1 cellular context compared by ENCODE assay signal in the genomic region with DNA sequence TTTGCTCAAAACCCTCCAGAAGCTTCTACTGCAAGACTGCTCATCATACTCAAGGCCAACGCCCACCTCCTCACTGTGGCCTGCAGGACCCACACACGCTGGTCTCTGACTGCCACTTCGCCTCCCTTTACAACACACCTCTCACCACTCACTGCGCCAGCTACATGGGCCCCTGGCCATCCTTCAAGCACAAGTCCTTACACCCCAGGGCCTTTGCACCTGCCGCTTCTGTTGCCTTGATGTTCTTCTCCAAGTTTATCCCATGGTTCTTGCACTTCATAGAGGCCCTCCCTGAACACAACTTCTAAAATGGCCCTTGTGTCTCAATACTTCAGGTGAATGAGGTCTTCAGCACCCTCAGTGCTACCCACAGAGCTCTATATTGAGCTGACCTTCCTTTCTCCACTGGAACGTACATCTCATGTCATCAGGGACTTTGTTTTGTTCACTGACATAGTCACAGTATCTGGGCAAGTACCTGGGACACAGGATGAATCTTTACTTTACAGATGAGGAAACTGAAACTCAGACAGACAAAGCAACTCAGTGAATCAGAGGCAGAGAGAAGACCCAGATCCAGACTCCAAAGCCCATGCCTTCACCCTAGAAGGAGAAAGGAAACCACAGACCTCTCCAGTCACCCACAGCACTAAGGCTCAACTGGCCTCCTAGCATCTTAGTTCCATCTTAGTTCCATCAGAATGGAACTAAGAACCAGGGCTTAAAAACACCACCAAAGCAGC.
TF ChIP-seq lines count a peak whose summit lies in the region.

No MANE protein-coding gene starts in this region.

TF ChIP-seq in GM12878, 131 proteins besides CTCF, POLR2A, EP300 and RAD21:
- TF ChIP-seq RUNX3 (IDR thresholded peaks at IDR 0.05; ENCODE audit: low read length) (peak; percentile 28; the same call in 1 of the 2 replicates), ETV6 (conservative IDR thresholded peaks at IDR 0.05 in 1 of 2, IDR thresholded peaks at IDR 0.05 in 1 of 2; ENCODE audit: borderline replicate concordance in 1 of 2, low read depth in 1 of 2) (no peak)
- TF ChIP-seq, protein P1, sequence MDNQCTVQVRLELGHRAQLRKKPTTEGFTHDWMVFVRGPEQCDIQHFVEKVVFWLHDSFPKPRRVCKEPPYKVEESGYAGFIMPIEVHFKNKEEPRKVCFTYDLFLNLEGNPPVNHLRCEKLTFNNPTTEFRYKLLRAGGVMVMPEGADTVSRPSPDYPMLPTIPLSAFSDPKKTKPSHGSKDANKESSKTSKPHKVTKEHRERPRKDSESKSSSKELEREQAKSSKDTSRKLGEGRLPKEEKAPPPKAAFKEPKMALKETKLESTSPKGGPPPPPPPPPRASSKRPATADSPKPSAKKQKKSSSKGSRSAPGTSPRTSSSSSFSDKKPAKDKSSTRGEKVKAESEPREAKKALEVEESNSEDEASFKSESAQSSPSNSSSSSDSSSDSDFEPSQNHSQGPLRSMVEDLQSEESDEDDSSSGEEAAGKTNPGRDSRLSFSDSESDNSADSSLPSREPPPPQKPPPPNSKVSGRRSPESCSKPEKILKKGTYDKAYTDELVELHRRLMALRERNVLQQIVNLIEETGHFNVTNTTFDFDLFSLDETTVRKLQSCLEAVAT (IDR thresholded peaks at IDR 0.05), result no peak
